ENCODE assay signal across 1 cellular context in genomic region chr12:6779667-6780459, GRCh38.
A peak's percentile ranks its signal among the peaks of the same experiment; 100 is the strongest.
TF ChIP-seq lines count a peak whose summit lies in the region.

No MANE protein-coding gene starts in this region.

TF ChIP-seq in HepG2, 621 proteins besides CTCF, POLR2A, EP300 and RAD21 (continued from another document and continues in another):
- no peak for TF ChIP-seq ZNF609 (CRISPR knock-in tag; IDR thresholded peaks at IDR 0.05; ENCODE audit: borderline replicate concordance)
- TF ChIP-seq ZIK1 (CRISPR knock-in tag; IDR thresholded peaks at IDR 0.05; ENCODE audit: borderline replicate concordance, low read depth): no peak
- no peak for TF ChIP-seq LCORL (IDR thresholded peaks at IDR 0.05)
- peak; percentile 73; the same call in 1 of the 2 replicates for TF ChIP-seq LCORL (CRISPR knock-in tag; IDR thresholded peaks at IDR 0.05)
- no peak for TF ChIP-seq KDM1A (CRISPR knock-in tag; IDR thresholded peaks at IDR 0.05)
- TF ChIP-seq SRSF1 (optimal IDR thresholded peaks at IDR 0.05; ENCODE audit: low read depth, low read length): no peak
- TF ChIP-seq ZNF446 (CRISPR knock-in tag; IDR thresholded peaks at IDR 0.05): no peak
- peak; percentile 89 for TF ChIP-seq HNF4A (CRISPR knock-in tag; IDR thresholded peaks at IDR 0.05)
- TF ChIP-seq PRMT3 (CRISPR knock-in tag; IDR thresholded peaks at IDR 0.05; ENCODE audit: borderline replicate concordance, low read depth): no peak
- TF ChIP-seq KDM6A (CRISPR knock-in tag; IDR thresholded peaks at IDR 0.05; ENCODE audit: low read depth): 0 out of 2 replicates have a peak, but pooled peaks have one; percentile 30
- TF ChIP-seq ZBTB44 (CRISPR knock-in tag; IDR thresholded peaks at IDR 0.05): no peak
- no peak for TF ChIP-seq TFDP2 (CRISPR knock-in tag; IDR thresholded peaks at IDR 0.05)
- 0 out of 2 replicates have a peak, but pooled peaks have one; percentile 37 for TF ChIP-seq ZFP82 (CRISPR knock-in tag; IDR thresholded peaks at IDR 0.05; ENCODE audit: borderline replicate concordance)
- no peak for TF ChIP-seq ZNF704 (CRISPR knock-in tag; IDR thresholded peaks at IDR 0.05; ENCODE audit: borderline replicate concordance)
- TF ChIP-seq ZNF580 (CRISPR knock-in tag; IDR thresholded peaks at IDR 0.05; ENCODE audit: borderline replicate concordance, low read depth): no peak
- TF ChIP-seq KAT2B (IDR thresholded peaks at IDR 0.05; ENCODE audit: borderline replicate concordance, low read depth, low read length): no peak
- TF ChIP-seq ZBTB1 (CRISPR knock-in tag; IDR thresholded peaks at IDR 0.05; ENCODE audit: borderline replicate concordance): no peak
- no peak for TF ChIP-seq ZSCAN12 (CRISPR knock-in tag; IDR thresholded peaks at IDR 0.05)
- 0 out of 2 replicates have a peak, but pooled peaks have one; percentile 10 for TF ChIP-seq ZSCAN31 (CRISPR knock-in tag; IDR thresholded peaks at IDR 0.05; ENCODE audit: low read depth)
- peak; percentile 77; the same call in 1 of the 2 replicates for TF ChIP-seq ARNTL (CRISPR knock-in tag; IDR thresholded peaks at IDR 0.05)
- TF ChIP-seq ZBTB37 (CRISPR knock-in tag; IDR thresholded peaks at IDR 0.05): no peak
- peak; percentile 64; the same call in 1 of the 2 replicates for TF ChIP-seq HDAC1 (CRISPR knock-in tag; IDR thresholded peaks at IDR 0.05)
- no peak for TF ChIP-seq ZFAT (CRISPR knock-in tag; conservative IDR thresholded peaks at IDR 0.05)
- TF ChIP-seq SOX5 (CRISPR knock-in tag; IDR thresholded peaks at IDR 0.05; ENCODE audit: borderline replicate concordance): 0 out of 2 replicates have a peak, but pooled peaks have one; percentile 11
- no peak for TF ChIP-seq DNMT1 (CRISPR knock-in tag; IDR thresholded peaks at IDR 0.05)
- no peak for TF ChIP-seq ZNF362 (CRISPR knock-in tag; IDR thresholded peaks at IDR 0.05; ENCODE audit: borderline replicate concordance)
- no peak for TF ChIP-seq SP140L (CRISPR knock-in tag; IDR thresholded peaks at IDR 0.05; ENCODE audit: borderline replicate concordance)
- peak; percentile 13; the same call in 1 of the 2 replicates for TF ChIP-seq ZMYM3 (CRISPR knock-in tag; IDR thresholded peaks at IDR 0.05)
- no peak for TF ChIP-seq TAF15 (IDR thresholded peaks at IDR 0.05; ENCODE audit: low read depth, low read length, poor library complexity, severe bottlenecking)
- TF ChIP-seq FOXK2 (IDR thresholded peaks at IDR 0.05): no peak
- no peak for TF ChIP-seq ERF (CRISPR knock-in tag; IDR thresholded peaks at IDR 0.05)
- no peak for TF ChIP-seq MAFF (IDR thresholded peaks at IDR 0.05; ENCODE audit: low read depth, low read length)
- TF ChIP-seq RFX1 (IDR thresholded peaks at IDR 0.05): no peak
- TF ChIP-seq ZNF274 (CRISPR knock-in tag; IDR thresholded peaks at IDR 0.05): no peak
- TF ChIP-seq SSRP1 (CRISPR knock-in tag; IDR thresholded peaks at IDR 0.05): no peak
- no peak for TF ChIP-seq HIVEP1 (CRISPR knock-in tag; IDR thresholded peaks at IDR 0.05)
- TF ChIP-seq PHF21A (CRISPR knock-in tag; IDR thresholded peaks at IDR 0.05): peak; percentile 67; the same call in 1 of the 2 replicates
- TF ChIP-seq ZNF607 (CRISPR knock-in tag; IDR thresholded peaks at IDR 0.05; ENCODE audit: borderline replicate concordance): 0 out of 2 replicates have a peak, but pooled peaks have one; percentile 8
- no peak for TF ChIP-seq ZNF33A (CRISPR knock-in tag; IDR thresholded peaks at IDR 0.05; ENCODE audit: borderline replicate concordance)
- TF ChIP-seq TSC22D2 (CRISPR knock-in tag; IDR thresholded peaks at IDR 0.05; ENCODE audit: borderline replicate concordance): no peak
- TF ChIP-seq GTF3A (CRISPR knock-in tag; conservative IDR thresholded peaks at IDR 0.05): no peak
- peak; percentile 86 for TF ChIP-seq SALL1 (CRISPR knock-in tag; IDR thresholded peaks at IDR 0.05)
- TF ChIP-seq MAX (IDR thresholded peaks at IDR 0.05): peak; percentile 89
- TF ChIP-seq TEAD3 (CRISPR knock-in tag; optimal IDR thresholded peaks at IDR 0.05; ENCODE audit: borderline replicate concordance): peak; percentile 22
- TF ChIP-seq GATAD1 (CRISPR knock-in tag; IDR thresholded peaks at IDR 0.05): no peak
- peak; percentile 50; the same call in 1 of the 2 replicates for TF ChIP-seq MYC (CRISPR knock-in tag; IDR thresholded peaks at IDR 0.05; ENCODE audit: borderline replicate concordance)
- TF ChIP-seq AHDC1 (CRISPR knock-in tag; IDR thresholded peaks at IDR 0.05; ENCODE audit: borderline replicate concordance): 0 out of 2 replicates have a peak, but pooled peaks have one; percentile 34
